23 cellular contexts compared by ENCODE assay signal in genomic region chr4:173797296-173797695, GRCh38.
"Had no signal": no experiment of that assay in that cellular context is flagged by ENCODE, and none has a peak within 500 bp of the region (broad histone marks: within the 10 kb centered on the region; RNA-seq: fewer than 3 reads in every experiment).

No MANE protein-coding gene starts in this region.

- H3K9me3 ChIP-seq: SJSA1 had no signal

- ATAC-seq: HepG2, K562 had no signal

- DNase-seq: Kasumi-1, MM.1S, NCI-H1092 treated with DMSO at 0.1 percent for 48 hours, NCI-H1436, NCI-H187, NCI-H2029, NCI-H2081 treated with DMSO at 0.1 percent for 48 hours, NCI-H2171, NCI-H226, NCI-H446, NCI-H510A, NCI-H524 treated with DMSO at 0.1 percent for 48 hours, NCI-H69, NCI-H774, Right ventricle myocardium superior, RPMI8226, SIG-M5, SW 1271 had no signal

- H3K4me3 ChIP-seq: K562, SJSA1, SK-N-MC had no signal

- H3K36me3 ChIP-seq: SJSA1 had no signal

- H3K27ac ChIP-seq: KMS-11, SJSA1, SK-N-MC had no signal

- H3K4me2 ChIP-seq: KMS-11 had no signal

- H3K27me3 ChIP-seq: SJSA1 had no signal

- H3K9ac ChIP-seq: KMS-11 had no signal
